Comparison of ENCODE assay signal across 19 cellular contexts in the genomic region with DNA sequence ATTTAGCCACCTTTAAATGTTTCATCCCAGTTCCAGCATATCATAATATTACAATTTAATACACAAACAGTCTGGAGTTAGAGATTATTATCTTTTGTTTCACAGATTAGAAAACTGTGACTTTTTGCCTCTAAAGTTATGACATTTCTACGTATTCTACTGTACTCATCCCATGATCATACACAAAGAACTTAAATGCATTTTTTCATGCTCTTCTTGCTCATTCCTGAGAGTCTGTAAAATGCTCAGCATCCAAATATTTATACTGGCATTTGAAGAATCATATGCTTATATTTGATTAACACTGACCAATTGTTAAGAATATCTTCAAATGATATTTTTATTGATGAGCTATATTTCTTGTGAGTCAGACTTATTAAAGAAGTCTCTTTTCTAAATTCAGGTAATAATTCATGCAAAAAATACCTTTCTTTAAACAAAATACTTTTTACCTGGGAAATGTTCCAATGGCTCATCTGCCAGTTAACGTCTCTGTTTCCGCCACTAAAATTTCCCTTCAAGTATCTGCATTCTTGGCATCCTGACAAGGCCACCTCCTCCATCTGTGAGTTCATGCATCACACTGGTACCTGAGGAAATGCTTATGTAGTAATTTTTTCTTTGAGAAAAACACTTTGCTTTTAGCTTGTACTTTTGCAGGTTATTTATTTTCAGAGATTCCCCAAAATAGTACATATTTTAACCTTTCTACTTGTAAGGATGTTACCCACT.
DNase-seq lines count a peak whose midpoint lies in the region; ATAC-seq, FAIRE-seq and TF ChIP-seq lines count a peak whose summit lies in the region.
"Had no signal": no experiment of that assay in that cellular context is flagged by ENCODE, and none has a peak within 500 bp of the region (broad histone marks: within the 10 kb centered on the region; RNA-seq: fewer than 3 reads in every experiment).

No MANE protein-coding gene starts in this region.

- CTCF ChIA-PET in Calu3 (lab: Charles Lee) = interaction anchor here (1.3 to 1.4 kb wide), 2 partner anchors 52 to 54 kb away, joined by 3 read pairs; no protein-coding TSS in a partner anchor
- CTCF ChIA-PET in T-cell (lab: Charles Lee) = no interaction called here

- intact Hi-C loops in Calu3 (cut with micrococcal nuclease; ENCODE audit: unreplicated experiment) = no loop called here

- no peak for FAIRE-seq in HTR-8/SVneo (lab: Jason Lieb, UNC)
- FAIRE-seq: colon had no signal

- no TSS peak for BruUV-seq in Calu3 (replicated peaks; lab: Mats Ljungman, UMichigan)

- H3K9me3 Mint-ChIP-seq in Calu3 (ENCODE audit: low read depth, unreplicated experiment) = no peaks in the 10 kb centered on the region
- H3K9me3 Mint-ChIP-seq in T-cell = no peaks in the 10 kb centered on the region
- no peaks in the 10 kb centered on the region for H3K9me3 Mint-ChIP-seq in stimulated activated naive B cell treated with anti-CD40 and anti-IgM and Interleukin-4, amounts not matched to agents 10 μg/mL and 1 μg/mL and 100 μg/mL, for 72 hours
- H3K9me3 Mint-ChIP-seq: activated B cell treated with CpG ODN at 0.5 μM for 24 hours; CD4-positive, CD25-positive, alpha-beta regulatory T cell had no signal

- H3K4me3 Mint-ChIP-seq in Calu3 (ENCODE audit: low read depth, unreplicated experiment) (no peak overlapping the region), T-cell (no peak overlapping the region)
- no peak overlapping the region for H3K4me3 Mint-ChIP-seq in stimulated activated naive B cell treated with anti-CD40 and anti-IgM and Interleukin-4, amounts not matched to agents 10 μg/mL and 1 μg/mL and 100 μg/mL, for 72 hours
- H3K4me3 Mint-ChIP-seq: activated B cell treated with CpG ODN at 0.5 μM for 24 hours; CD4-positive, CD25-positive, alpha-beta regulatory T cell had no signal

- ATAC-seq in T-cell (replicated peaks in 1 of 4) = peak in 1 of 4 experiments; percentile 48
- ATAC-seq in stimulated activated naive B cell treated with anti-CD40 and anti-IgM and Interleukin-4, amounts not matched to agents 10 μg/mL and 1 μg/mL and 100 μg/mL, for 72 hours (replicated peaks) = no peak
- ATAC-seq: left lobe of liver, Panc1 had no signal

- POLR2A ChIA-PET in T-cell (lab: Charles Lee) = no interaction called here

- H3K27me3 Mint-ChIP-seq in Calu3 (ENCODE audit: unreplicated experiment) (no peaks in the 10 kb centered on the region), T-cell (no peaks in the 10 kb centered on the region)
- H3K27me3 Mint-ChIP-seq in stimulated activated naive B cell treated with anti-CD40 and anti-IgM and Interleukin-4, amounts not matched to agents 10 μg/mL and 1 μg/mL and 100 μg/mL, for 72 hours = no peaks in the 10 kb centered on the region
- H3K27me3 Mint-ChIP-seq: activated B cell treated with CpG ODN at 0.5 μM for 24 hours; CD4-positive, CD25-positive, alpha-beta regulatory T cell had no signal

- no peaks in the 10 kb centered on the region for H3K36me3 Mint-ChIP-seq in Calu3 (ENCODE audit: insufficient read depth, unreplicated experiment)
- H3K36me3 Mint-ChIP-seq in T-cell = no peaks in the 10 kb centered on the region
- no peaks in the 10 kb centered on the region for H3K36me3 Mint-ChIP-seq in stimulated activated naive B cell treated with anti-CD40 and anti-IgM and Interleukin-4, amounts not matched to agents 10 μg/mL and 1 μg/mL and 100 μg/mL, for 72 hours
- H3K36me3 Mint-ChIP-seq: CD4-positive, CD25-positive, alpha-beta regulatory T cell had no signal

- DNase-seq in Calu3 (peak; percentile 44), GM03348 (ENCODE audit: low spot score) (peak; percentile 10), T-cell (peak in 3 of 34 experiments; percentile 1 to 16 (median 4)), glomerular visceral epithelial cell (ENCODE audit: extremely low spot score) (peak; percentile 74), HT-29 (ENCODE audit: low spot score) (no peak), HTR-8/SVneo (ENCODE audit: insufficient read length, low spot score) (no peak), NCI-H146 (lab: John Stamatoyannopoulos, UW) (no peak)
- no peak for DNase-seq in stimulated activated naive B cell treated with anti-CD40 and anti-IgM and Interleukin-4, amounts not matched to agents 10 μg/mL and 1 μg/mL and 100 μg/mL, for 72 hours
- DNase-seq: activated B cell treated with CpG ODN at 0.5 μM for 24 hours; activated T-cell treated with anti-CD3 and anti-CD28 coated beads for 4 hours; KBM-7; NCI-H1417 treated with DMSO at 0.1 percent for 48 hours; NCI-H524 treated with DMSO at 0.1 percent for 48 hours; stimulated activated CD4-positive, alpha-beta T cell treated with anti-CD3 and anti-CD28 coated beads, Interleukin-12 subunit alpha, Interleukin-12 subunit beta, amount 100 ng/mL, for 4 hours; substantia nigra had no signal

- H3K27ac Mint-ChIP-seq in Calu3 (ENCODE audit: unreplicated experiment) (peak overlapping the region; percentile 38), T-cell (peak overlapping the region; percentile 6 to 70)
- H3K27ac Mint-ChIP-seq in stimulated activated naive B cell treated with anti-CD40 and anti-IgM and Interleukin-4, amounts not matched to agents 10 μg/mL and 1 μg/mL and 100 μg/mL, for 72 hours = no peak overlapping the region
- H3K27ac Mint-ChIP-seq: activated B cell treated with CpG ODN at 0.5 μM for 24 hours had no signal

- peaks cover 45% of the 10 kb centered on the region for H3K4me1 Mint-ChIP-seq in Calu3 (ENCODE audit: low read depth, unreplicated experiment)
- peaks cover 19 to 25% (median 25%) of the 10 kb centered on the region in 3 donors for H3K4me1 Mint-ChIP-seq in T-cell
- H3K4me1 Mint-ChIP-seq in stimulated activated naive B cell treated with anti-CD40 and anti-IgM and Interleukin-4, amounts not matched to agents 10 μg/mL and 1 μg/mL and 100 μg/mL, for 72 hours = peaks cover 8 to 17% of the 10 kb centered on the region in 2 donors

- no peak for TF ChIP-seq CTCF in Calu3 (IDR thresholded peaks at IDR 0.05; ENCODE audit: unreplicated experiment)

Comparison
In these comparisons a context has a peak if more than half of its experiments do, and no peak if none do; other contexts are left out.
1. DNase-seq: peak in Calu3 (single experiment), GM03348 (single experiment) and glomerular visceral epithelial cell (single experiment); none in HT-29 (single experiment), HTR-8/SVneo (single experiment), NCI-H146 (single experiment) and stimulated activated naive B cell treated with anti-CD40 and anti-IgM and Interleukin-4, amounts not matched to agents 10 μg/mL and 1 μg/mL and 100 μg/mL, for 72 hours (single experiment).